ENCODE assay signal across 1 cellular context in genomic region chr5:88390007-88390385, GRCh38.
TF ChIP-seq lines count a peak whose summit lies in the region.

No MANE protein-coding gene starts in this region.

TF ChIP-seq in WTC11, 78 proteins besides CTCF, POLR2A, EP300 and RAD21:
- TF ChIP-seq ZNF512 (CRISPR knock-in tag; IDR thresholded peaks at IDR 0.05; ENCODE audit: borderline replicate concordance) (no peak), NR3C1 (CRISPR knock-in tag; conservative IDR thresholded peaks at IDR 0.05; ENCODE audit: low read depth) (no peak), ZBTB43 (CRISPR knock-in tag; IDR thresholded peaks at IDR 0.05) (no peak), STAT6 (CRISPR knock-in tag; conservative IDR thresholded peaks at IDR 0.05; ENCODE audit: low read depth) (no peak)
